ENCODE assay signal across 16 cellular contexts in genomic region chr9:91946196-91946595, GRCh38. TPM values are rescaled to one million over a fixed set of nuclear protein-coding genes. Genes with fewer than 3 reads are reported as not detected.
DNase-seq lines count a peak whose midpoint lies in the region; TF ChIP-seq lines count a peak whose summit lies in the region.
"Had no signal": no experiment of that assay in that cellular context is flagged by ENCODE, and none has a peak within 500 bp of the region (broad histone marks: within the 10 kb centered on the region; RNA-seq: fewer than 3 reads in every experiment).

No MANE protein-coding gene starts in this region.

- H3K79me2 ChIP-seq in mesendoderm (ENCODE audit: control insufficient read depth, insufficient read depth, low read length) = peaks cover 78% of the 10 kb centered on the region

- peaks cover 0 to 12% (median 0%) of the 10 kb centered on the region in 5 experiments for H3K9me3 Mint-ChIP-seq in brain
- H3K9me3 Mint-ChIP-seq: activated CD4-positive, alpha-beta memory T cell treated with anti-CD3 and anti-CD28 coated beads for 36 hours; CD4-positive, alpha-beta T cell had no signal

- peaks cover 15% of the 10 kb centered on the region for H3K79me1 ChIP-seq in mesendoderm (ENCODE audit: low read length)

- H2BK120ac ChIP-seq in mesendoderm (ENCODE audit: low read depth, low read length) = no peak overlapping the region

- peak overlapping the region; percentile 63 for H3K56ac ChIP-seq in mesendoderm (ENCODE audit: low read length)

- H3K4me1 ChIP-seq in HEK293 (ENCODE audit: control insufficient read depth, insufficient read depth, low read length) (peaks cover 13% of the 10 kb centered on the region), mesendoderm (ENCODE audit: control insufficient read depth, low read depth, low read length) (peaks cover 29% of the 10 kb centered on the region), stomach (peaks cover 24 to 75% (median 57%) of the 10 kb centered on the region in 4 donors)

- H3K4me2 ChIP-seq in mesendoderm (ENCODE audit: low read length) = peak overlapping the region; percentile 41

- H3K23ac ChIP-seq in mesendoderm (ENCODE audit: low read length) = no peak overlapping the region

- no peak for TF ChIP-seq POLR2A in stomach (IDR thresholded peaks at IDR 0.05)

- intact Hi-C loops in stomach (cut with DNase I; ENCODE audit: low total_unique reads) = no loop called here

- H3K27me3 ChIP-seq in mesendoderm (ENCODE audit: insufficient read depth, low read length, poor library complexity) (no peaks in the 10 kb centered on the region), stomach (peaks cover 0 to 34% (median 20%) of the 10 kb centered on the region in 3 donors)

- no peak overlapping the region for H4K5ac ChIP-seq in mesendoderm (ENCODE audit: low read length)

- peaks cover 32% of the 10 kb centered on the region for H3K4me1 Mint-ChIP-seq in brain

- H3K4me3 Mint-ChIP-seq in brain = peak overlapping the region in 4 of 5 experiments; percentile 14 to 81 (median 65)
- H3K4me3 Mint-ChIP-seq: activated CD4-positive, alpha-beta memory T cell treated with anti-CD3 and anti-CD28 coated beads for 36 hours; CD4-positive, alpha-beta T cell; T-helper 17 cell had no signal

- H4K8ac ChIP-seq in mesendoderm (ENCODE audit: low read depth, low read length) = no peak overlapping the region

- no peaks in the 10 kb centered on the region for H3K9me3 ChIP-seq in HEK293 (ENCODE audit: control insufficient read depth, insufficient read depth, low read depth, low read length)
- no peaks in the 10 kb centered on the region for H3K9me3 ChIP-seq in stomach
- H3K9me3 ChIP-seq: suprapubic skin had no signal

- no peak overlapping the region for H2AK5ac ChIP-seq in mesendoderm (ENCODE audit: low read length)

- peak overlapping the region; percentile 8; the same call in 1 of the 2 replicates for H3K27ac ChIP-seq in HEK293 (ENCODE audit: extremely low read depth, low read depth, low read length)
- H3K27ac ChIP-seq in mesendoderm (ENCODE audit: low read depth, low read length) = peak overlapping the region; percentile 25
- peak overlapping the region; percentile 42 to 94 (median 90) for H3K27ac ChIP-seq in stomach
- H3K27ac ChIP-seq: suprapubic skin had no signal

- CTCF ChIA-PET in HEK293 (lab: Yijun Ruan, JAX) = interaction anchor here (0.6 to 2.8 kb wide), 8 partner anchors 9 to 1050 kb away, joined by 3 to 15 read pairs (median 4); no protein-coding TSS in a partner anchor

- TF ChIP-seq CTCF in HEK293 (tag by site-specific recombination; IDR thresholded peaks at IDR 0.05) (no peak), brain (conservative IDR thresholded peaks at IDR 0.05) (no peak), stomach (IDR thresholded peaks at IDR 0.05) (no peak)

- H2BK15ac ChIP-seq in mesendoderm (replicated peaks; ENCODE audit: low read depth) = no peak overlapping the region

- no peak overlapping the region for H2BK5ac ChIP-seq in mesendoderm (ENCODE audit: low read length)

- no peak overlapping the region for H3K4ac ChIP-seq in mesendoderm (ENCODE audit: low read depth, low read length)

- peak overlapping the region in 3 of 5 experiments; percentile 52 to 89 (median 66) for H3K27ac Mint-ChIP-seq in brain
- H3K27ac Mint-ChIP-seq: activated CD4-positive, alpha-beta memory T cell treated with anti-CD3 and anti-CD28 coated beads for 36 hours; CD4-positive, alpha-beta T cell; T-helper 17 cell had no signal

- whole genome bisulfite sequencing in mesendoderm (ENCODE audit: extremely low coverage, insufficient coverage, low lambda C conversion rate) = no CpG with 5 or more reads among the region's 5 CpGs
- WGBS in stomach, 5 donors = 46 to 65% (median 53%) methylated on average over 4 to 5 of the region's 5 CpGs

- DNase-seq in mesendoderm = no peak
- peak; percentile 11 for DNase-seq in stomach
- DNase-seq in nucleus accumbens (lab: John Stamatoyannopoulos, UW) = no peak
- no peak for DNase-seq in Kasumi-1 (lab: John Stamatoyannopoulos, UW)
- DNase-seq in DMS153 treated with DMSO at 0.1 percent for 48 hours (lab: John Stamatoyannopoulos, UW; ENCODE audit: unreplicated experiment) = no peak
- DNase-seq: activated CD4-positive, alpha-beta memory T cell treated with anti-CD3 and anti-CD28 coated beads for 36 hours; activated gamma-delta T cell treated with Interleukin-2 at 50 U/mL for 16 hours; activated T-cell treated with anti-CD3 and anti-CD28 coated beads for 4 hours; CD4-positive, alpha-beta T cell; NCI-H510A treated with DMSO at 0.1 percent for 48 hours; NK-92 treated with Interleukin-12 subunit alpha and Interleukin-12 subunit beta, amount 100 ng/mL, for 24 hours; T-helper 17 cell had no signal

- no peak for TF ChIP-seq EP300 in stomach (IDR thresholded peaks at IDR 0.05)

- H3K4me3 ChIP-seq in HEK293 (ENCODE audit: low read depth, low read length) (no peak overlapping the region), mesendoderm (ENCODE audit: low read length) (no peak overlapping the region), stomach (peak overlapping the region in 2 of 4 donors; percentile 0 to 12)
- H3K4me3 ChIP-seq: suprapubic skin had no signal

- peak overlapping the region; percentile 95 for H3K18ac ChIP-seq in mesendoderm (ENCODE audit: low read length)

- peaks cover 70% of the 10 kb centered on the region for H3K27me3 Mint-ChIP-seq in brain

- H3K36me3 Mint-ChIP-seq in brain = no peaks in the 10 kb centered on the region
- H3K36me3 Mint-ChIP-seq: activated CD4-positive, alpha-beta memory T cell treated with anti-CD3 and anti-CD28 coated beads for 36 hours had no signal

- peak overlapping the region; percentile 67 for H3K9ac ChIP-seq in mesendoderm (ENCODE audit: low read length)

- POLR2A ChIA-PET in HEK293 (lab: Yijun Ruan, JAX) = no interaction called here

- H3K36me3 ChIP-seq in HEK293 (ENCODE audit: control insufficient read depth in 2 of 2, insufficient read depth in 1 of 2, low read length in 2 of 2) = no peaks in the 10 kb centered on the region
- no peaks in the 10 kb centered on the region for H3K36me3 ChIP-seq in mesendoderm (ENCODE audit: control insufficient read depth, insufficient read depth, low read length)
- H3K36me3 ChIP-seq in stomach = no peaks in the 10 kb centered on the region
- H3K36me3 ChIP-seq: suprapubic skin had no signal

TF ChIP-seq in HEK293, 187 proteins besides CTCF, POLR2A, EP300 and RAD21:
- TF ChIP-seq ZBTB8A (tag by site-specific recombination; IDR thresholded peaks at IDR 0.05) = peak; percentile 42; the same call in 1 of the 2 replicates
- TF ChIP-seq ZNF561 (tag by site-specific recombination; IDR thresholded peaks at IDR 0.05; ENCODE audit: borderline replicate concordance) = no peak

RNA-seq across cellular contexts. Expression of gene ROR2, which starts 3.8 kb away (rescaled TPM):
- 4.8 TPM for polyA plus RNA-seq in brain (ENCODE audit: insufficient read depth, low read depth, low replicate concordance)
- polyA plus RNA-seq in mesendoderm (2013, experiment 1 of 2) = 24.3 TPM
- polyA plus RNA-seq in mesendoderm (2013, experiment 2 of 2) = 22.3 TPM
- total RNA-seq in stomach = 10 to 100 TPM in 3 of 5 donors, 1 to 10 TPM in 2; 6.1 to 21.4 (median 15.6) TPM
- polyA plus RNA-seq in stomach = 10 to 100 TPM in 1 of 3 donors, 1 to 10 TPM in 2; 3.0 to 12.0 (median 7.6) TPM
- total RNA-seq: CD4-positive, alpha-beta T cell; dermis microvascular lymphatic vessel endothelial cell had no signal

Comparison
In these comparisons a context has a peak if more than half of its experiments do, and no peak if none do; other contexts are left out.
1. H3K27ac ChIP-seq: peak in every context shown above with its lines; median percentile 90 in stomach; 25 in mesendoderm; 8 in HEK293.